ENCODE assay signal across 16 cellular contexts in the genomic region with DNA sequence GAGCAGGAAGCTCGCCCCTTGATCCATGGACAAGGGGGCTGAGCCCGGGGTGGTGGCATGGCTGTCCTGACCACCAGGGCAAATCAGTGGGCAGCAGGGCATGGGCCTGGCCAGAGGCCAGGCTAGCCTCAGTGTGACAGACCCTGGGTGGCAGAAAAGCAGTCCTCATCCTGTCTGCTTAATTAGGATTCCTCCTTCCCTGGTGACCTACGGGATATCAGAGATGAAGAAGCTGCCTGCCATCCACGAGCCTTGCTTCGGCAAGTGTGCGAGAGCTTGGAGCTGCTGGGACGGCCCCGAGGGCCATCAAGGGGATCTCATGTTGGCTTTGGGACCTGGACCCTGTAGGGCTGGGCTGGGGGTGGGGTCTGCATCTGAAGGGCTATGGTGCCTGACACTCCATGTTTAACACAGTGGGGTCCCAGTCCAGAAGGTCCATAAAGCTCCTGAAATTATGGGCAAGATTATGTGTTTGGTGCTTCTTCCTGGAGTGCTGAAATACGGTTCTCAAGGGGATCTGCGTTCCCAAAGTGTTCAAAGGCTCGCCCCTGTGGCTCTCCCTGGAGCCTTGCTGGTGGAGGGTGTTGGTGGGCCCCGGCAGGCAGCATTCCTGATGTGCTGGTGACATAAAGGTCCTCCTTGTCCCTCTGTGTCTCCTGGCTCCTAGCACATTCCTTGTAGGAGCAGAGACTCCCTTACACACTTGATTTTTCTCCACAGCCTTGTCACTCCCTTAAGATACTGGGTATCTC. TPM values are rescaled to one million over a fixed set of nuclear protein-coding genes. Genes with fewer than 3 reads are reported as not detected.
"Had no signal": no experiment of that assay in that cellular context is flagged by ENCODE, and none has a peak within 500 bp of the region (broad histone marks: within the 10 kb centered on the region; RNA-seq: fewer than 3 reads in every experiment).

No MANE protein-coding gene starts in this region.

- DNase-seq: activated CD4-positive, alpha-beta T cell treated with anti-CD3 and anti-CD28 coated beads for 4 hours; activated CD8-positive, alpha-beta T cell treated with anti-CD3 and anti-CD28 coated beads for 36 hours; activated T-cell treated with anti-CD3 and anti-CD28 coated beads for 4 hours; amniotic stem cell; body of pancreas; erythroblast; stimulated activated CD4-positive, alpha-beta T cell treated with anti-CD3 and anti-CD28 coated beads, Interleukin-2, amount 100 ng/mL, for 48 hours; T-helper 1 cell had no signal

- H3K27ac Mint-ChIP-seq: activated CD8-positive, alpha-beta T cell treated with anti-CD3 and anti-CD28 coated beads for 36 hours; activated naive CD4-positive, alpha-beta T cell treated with anti-CD3 and anti-CD28 coated beads, Interleukin-2, amount 50 U/mL, for 72 hours; activated T-helper 17 cell treated with anti-CD3 and anti-CD28 coated beads, Interleukin-2, amount 50 U/mL, for 72 hours; dendritic cell treated with granulocyte-macrophage colony-stimulating factor and Interleukin-4, amounts not matched to agents 40 ng/mL and 50 ng/mL, for 4 days; nephron; stimulated activated naive CD8-positive, alpha-beta T cell treated with anti-CD3 and anti-CD28 coated beads, Interleukin-15, Interleukin-2, amounts not matched to agents 100 ng/mL and 50 ng/mL, for 24 hours had no signal

- H3K36me3 ChIP-seq: uterus had no signal

- H3K4me3 ChIP-seq: body of pancreas, testis, uterus had no signal

- H3K9me3 ChIP-seq: body of pancreas, testis, uterus had no signal

- H3K9me3 Mint-ChIP-seq: activated CD8-positive, alpha-beta T cell treated with anti-CD3 and anti-CD28 coated beads for 36 hours; activated naive CD4-positive, alpha-beta T cell treated with anti-CD3 and anti-CD28 coated beads, Interleukin-2, amount 50 U/mL, for 72 hours; activated T-helper 17 cell treated with anti-CD3 and anti-CD28 coated beads, Interleukin-2, amount 50 U/mL, for 72 hours; central memory CD8-positive, alpha-beta T cell; dendritic cell treated with granulocyte-macrophage colony-stimulating factor and Interleukin-4, amounts not matched to agents 40 ng/mL and 50 ng/mL, for 4 days; nephron; stimulated activated naive CD8-positive, alpha-beta T cell treated with anti-CD3 and anti-CD28 coated beads, Interleukin-15, Interleukin-2, amounts not matched to agents 100 ng/mL and 50 ng/mL, for 24 hours had no signal

- H3K4me1 Mint-ChIP-seq: activated T-helper 17 cell treated with anti-CD3 and anti-CD28 coated beads, Interleukin-2, amount 50 U/mL, for 72 hours; central memory CD8-positive, alpha-beta T cell; nephron had no signal

- H3K36me3 Mint-ChIP-seq: activated naive CD4-positive, alpha-beta T cell treated with anti-CD3 and anti-CD28 coated beads, Interleukin-2, amount 50 U/mL, for 72 hours had no signal

- H3K4me3 Mint-ChIP-seq: activated CD8-positive, alpha-beta T cell treated with anti-CD3 and anti-CD28 coated beads for 36 hours; activated T-helper 17 cell treated with anti-CD3 and anti-CD28 coated beads, Interleukin-2, amount 50 U/mL, for 72 hours; central memory CD8-positive, alpha-beta T cell; dendritic cell treated with granulocyte-macrophage colony-stimulating factor and Interleukin-4, amounts not matched to agents 40 ng/mL and 50 ng/mL, for 4 days; stimulated activated naive CD8-positive, alpha-beta T cell treated with anti-CD3 and anti-CD28 coated beads, Interleukin-15, Interleukin-2, amounts not matched to agents 100 ng/mL and 50 ng/mL, for 24 hours had no signal

- H3K27ac ChIP-seq: body of pancreas, uterus had no signal

- H3K27me3 ChIP-seq: body of pancreas, testis, uterus had no signal

RNA-seq across cellular contexts. Expression of gene KCNIP3, which starts 52.6 kb away (rescaled TPM):
- total RNA-seq: activated CD8-positive, alpha-beta T cell treated with anti-CD3 and anti-CD28 coated beads for 36 hours; activated naive CD4-positive, alpha-beta T cell treated with anti-CD3 and anti-CD28 coated beads, Interleukin-2, amount 50 U/mL, for 72 hours; activated T-helper 17 cell treated with anti-CD3 and anti-CD28 coated beads, Interleukin-2, amount 50 U/mL, for 72 hours had no signal
